In genomic region chr3:38454884-38455638, GRCh38 we compare ENCODE assay signal across 8 cellular contexts. TPM values are rescaled to one million over a fixed set of nuclear protein-coding genes. Genes with fewer than 3 reads are reported as not detected.
A peak's percentile ranks its signal among the peaks of the same experiment; 100 is the strongest.
DNase-seq lines count a peak whose midpoint lies in the region; ATAC-seq and TF ChIP-seq lines count a peak whose summit lies in the region.

No MANE protein-coding gene starts in this region.

- H3K27ac ChIP-seq in esophagus squamous epithelium (peak overlapping the region; percentile 87 to 94 (median 91)), muscle layer of duodenum (ENCODE audit: low read length) (peak overlapping the region; percentile 52), thymus (ENCODE audit: low read depth) (peak overlapping the region; percentile 85)

- peaks cover 27 to 55% (median 32%) of the 10 kb centered on the region in 3 donors for H3K4me1 ChIP-seq in esophagus squamous epithelium
- H3K4me1 ChIP-seq in muscle layer of duodenum (ENCODE audit: control insufficient read depth in 1 of 2, insufficient read depth in 2 of 2, low read length in 2 of 2) = peaks cover 0 to 33% of the 10 kb centered on the region in 2 donors
- peaks cover 13% of the 10 kb centered on the region for H3K4me1 ChIP-seq in thymus (ENCODE audit: control insufficient read depth, insufficient read depth, low read length)

- DNase-seq in ELR (ENCODE audit: low read depth) (peak; percentile 63), NCI-H345 treated with DMSO at 0.1 percent for 48 hours (lab: John Stamatoyannopoulos, UW; ENCODE audit: unreplicated experiment) (peak; percentile 42), esophagus squamous epithelium (lab: John Stamatoyannopoulos, UW) (no peak)
- DNase-seq in activated T-cell treated with anti-CD3 and anti-CD28 coated beads, Interleukin-2, amount 50 U/mL, for 1 hour = peak; percentile 45

- no peak for TF ChIP-seq CTCF in esophagus squamous epithelium (IDR thresholded peaks at IDR 0.05)

- intact Hi-C loops in esophagus squamous epithelium (cut with DNase I) = no loop called here

- H3K27me3 ChIP-seq in esophagus squamous epithelium = no peaks in the 10 kb centered on the region
- no peaks in the 10 kb centered on the region for H3K27me3 ChIP-seq in muscle layer of duodenum (ENCODE audit: low read depth, low read length)
- no peaks in the 10 kb centered on the region for H3K27me3 ChIP-seq in thymus (ENCODE audit: control insufficient read depth, insufficient read depth)

- TF ChIP-seq POLR2A in esophagus squamous epithelium (IDR thresholded peaks at IDR 0.05) = peak in 1 of 4 donors; percentile 29

- ATAC-seq in HG02642 (IDR thresholded peaks at IDR 0.05; ENCODE audit: poor library complexity, unreplicated experiment) (peak; percentile 37), GM19467 (IDR thresholded peaks at IDR 0.05; ENCODE audit: unreplicated experiment) (no peak)

- no peaks in the 10 kb centered on the region for H3K9me3 ChIP-seq in esophagus squamous epithelium
- no peaks in the 10 kb centered on the region for H3K9me3 ChIP-seq in muscle layer of duodenum (ENCODE audit: control insufficient read depth in 1 of 2, low read length in 2 of 2)
- H3K9me3 ChIP-seq in thymus (ENCODE audit: control insufficient read depth) = no peaks in the 10 kb centered on the region

- WGBS in esophagus squamous epithelium, 2 donors = 1% methylated on average over 18 of the region's 72 CpGs; no CpG with 5 or more reads in 1 of the 2 donors
- under 1% methylated on average over 72 of the region's 72 CpGs for WGBS in thymus

- H3K4me3 ChIP-seq in esophagus squamous epithelium (peak overlapping the region; percentile 59 to 96 (median 80)), muscle layer of duodenum (ENCODE audit: low read depth in 1 of 2, low read length in 2 of 2) (peak overlapping the region; percentile 84 to 89), thymus (ENCODE audit: low read length) (peak overlapping the region; percentile 97)

- H3K36me3 ChIP-seq in esophagus squamous epithelium (no peaks in the 10 kb centered on the region), muscle layer of duodenum (ENCODE audit: control insufficient read depth in 1 of 2, insufficient read depth in 2 of 2, low read length in 2 of 2) (no peaks in the 10 kb centered on the region), thymus (ENCODE audit: control insufficient read depth, insufficient read depth) (no peaks in the 10 kb centered on the region)

RNA-seq across cellular contexts. Expression of gene ACVR2B, which starts 1.4 kb away (rescaled TPM):
- total RNA-seq in esophagus squamous epithelium = 1 to 10 TPM; 1.1 to 4.0 (median 2.4) TPM
- 2.4 TPM for polyA plus RNA-seq in thymus

RNA-seq across cellular contexts. Expression of gene EXOG, which starts 41.1 kb away (rescaled TPM):
- total RNA-seq in esophagus squamous epithelium = 10 to 100 TPM in 1 of 4 donors, 1 to 10 TPM in 3; 3.3 to 10.3 (median 5.3) TPM
- polyA plus RNA-seq in thymus = 14.4 TPM
